ENCODE assay signal across 9 cellular contexts in genomic region chr7:143284591-143285453, GRCh38. TPM values are rescaled to one million over a fixed set of nuclear protein-coding genes. Genes with fewer than 3 reads are reported as not detected.
DNase-seq lines count a peak whose midpoint lies in the region; ATAC-seq, FAIRE-seq and TF ChIP-seq lines count a peak whose summit lies in the region.
"Had no signal": no experiment of that assay in that cellular context is flagged by ENCODE, and none has a peak within 500 bp of the region (broad histone marks: within the 10 kb centered on the region; RNA-seq: fewer than 3 reads in every experiment).

Gene TMEM139 (plus strand): TSS chr7:143284958. CDS start chr7:143285958, 1,000 bp downstream.

- no peak within 1 kb of the TSS for H4K91ac ChIP-seq in H9 (ENCODE audit: insufficient read length, low read depth, low read length)

- H3K27me3 Mint-ChIP-seq in H9 (ENCODE audit: low read depth) = peaks cover 48% of the 10 kb centered on the region
- H3K27me3 Mint-ChIP-seq: natural killer cell treated with Interleukin-12 subunit alpha and Interleukin-12 subunit beta and Interleukin-15 and Interleukin-18, amount 100 ng/mL, for 72 hours had no signal

- H2BK15ac ChIP-seq in H9 (ENCODE audit: low read depth, low read length) = no peak within 1 kb of the TSS

- H3K4me1 Mint-ChIP-seq in H9 = peaks cover 36 to 39% of the 10 kb centered on the region in 2 experiments

- no peak within 1 kb of the TSS for H3T11ph ChIP-seq in H9 (ENCODE audit: low read length)

- peaks cover 10% of the 10 kb centered on the region; the same call in 1 of the 2 replicates for H3K79me2 ChIP-seq in H9 (ENCODE audit: insufficient read depth, low read length)
- peaks cover 38% of the 10 kb centered on the region for H3K79me2 ChIP-seq in PC-9 (ENCODE audit: low read depth)

- H3K27me3 ChIP-seq in H9 (ENCODE audit: insufficient read depth, low read length) (peaks cover 10% of the 10 kb centered on the region; the same call in 1 of the 2 replicates), PC-9 (ENCODE audit: insufficient read depth, low read depth) (no peaks in the 10 kb centered on the region), pancreas (no peaks in the 10 kb centered on the region), esophagus squamous epithelium (no peaks in the 10 kb centered on the region)

- no peak within 1 kb of the TSS for H4K8ac ChIP-seq in H9 (replicated peaks; ENCODE audit: insufficient read length, low read depth, low read length)

- H2AK5ac ChIP-seq in H9 (ENCODE audit: insufficient read length, low read length) = no peak within 1 kb of the TSS

- H3K14ac ChIP-seq in H9 (ENCODE audit: insufficient read depth, low read length) = no peak within 1 kb of the TSS

- H3K9me3 Mint-ChIP-seq in H9 = peaks cover 12 to 14% of the 10 kb centered on the region in 2 experiments
- H3K9me3 Mint-ChIP-seq: natural killer cell treated with Interleukin-12 subunit alpha and Interleukin-12 subunit beta and Interleukin-15 and Interleukin-18, amount 100 ng/mL, for 72 hours had no signal

- H4K20me1 ChIP-seq in H9 (ENCODE audit: control insufficient read depth, insufficient read depth, insufficient read length) (no peaks in the 10 kb centered on the region), PC-9 (ENCODE audit: insufficient read depth) (no peaks in the 10 kb centered on the region)

- FAIRE-seq in pancreas (lab: Jason Lieb, UNC) = no peak

- no peak for TF ChIP-seq CTCF in H9 (conservative IDR thresholded peaks at IDR 0.05)
- no peak for TF ChIP-seq CTCF in PC-9 (conservative IDR thresholded peaks at IDR 0.05)
- TF ChIP-seq CTCF in pancreas (IDR thresholded peaks at IDR 0.05) = no peak
- TF ChIP-seq CTCF in esophagus squamous epithelium (IDR thresholded peaks at IDR 0.05) = no peak

- peak; percentile 88 for DNase-seq in H9
- peak; percentile 70 to 82 for DNase-seq in PC-9
- peak; percentile 40 for DNase-seq in left ventricle myocardium superior
- peak; percentile 73 to 81 (median 76) for DNase-seq in pancreas
- no peak for DNase-seq in amniotic stem cell (lab: John Stamatoyannopoulos, UW)
- DNase-seq in KG1 (lab: John Stamatoyannopoulos, UW) = no peak
- DNase-seq in esophagus squamous epithelium (lab: John Stamatoyannopoulos, UW) = no peak

- peak within 1 kb of the TSS; percentile 46 to 68 for H3K4me3 Mint-ChIP-seq in H9
- H3K4me3 Mint-ChIP-seq: natural killer cell treated with Interleukin-12 subunit alpha and Interleukin-12 subunit beta and Interleukin-15 and Interleukin-18, amount 100 ng/mL, for 72 hours had no signal

- intact Hi-C loops in PC-9 (cut with micrococcal nuclease; ENCODE audit: unreplicated experiment) = loop anchor here (1.0 kb wide), 2 partner anchors 22 to 37 kb away; partner anchors contain the start of gene GSTK1
- intact Hi-C loops in left ventricle myocardium superior (cut with micrococcal nuclease) = no loop called here
- intact Hi-C loops in pancreas (cut with DNase I) = no loop called here
- intact Hi-C loops in esophagus squamous epithelium (cut with DNase I) = no loop called here

- H3K4me1 ChIP-seq in H9 (ENCODE audit: insufficient read depth, low read length) (peaks cover 9% of the 10 kb centered on the region; the same call in 1 of the 2 replicates), PC-9 (replicated peaks; ENCODE audit: insufficient read depth) (peaks cover 62% of the 10 kb centered on the region), pancreas (peaks cover 12 to 17% (median 14%) of the 10 kb centered on the region in 3 donors), esophagus squamous epithelium (peaks cover 14 to 27% (median 21%) of the 10 kb centered on the region in 3 donors)

- no peak within 1 kb of the TSS for H3K4ac ChIP-seq in H9 (ENCODE audit: low read depth, low read length)

- TF ChIP-seq POLR2A in esophagus squamous epithelium (IDR thresholded peaks at IDR 0.05) = no peak

- H2BK5ac ChIP-seq in H9 (ENCODE audit: insufficient read length, low read length) = no peak within 1 kb of the TSS

- H3K36me3 Mint-ChIP-seq in H9 (ENCODE audit: insufficient read depth in 1 of 3, low read depth in 3 of 3) = peaks cover 15 to 20% (median 16%) of the 10 kb centered on the region in 3 experiments

- H2BK20ac ChIP-seq in H9 (ENCODE audit: low read depth, low read length, poor library complexity, severe bottlenecking) = no peak within 1 kb of the TSS

- no peak within 1 kb of the TSS for H3K23ac ChIP-seq in H9 (ENCODE audit: insufficient read length, low read depth, low read length)

- no peaks in the 10 kb centered on the region for H3K79me1 ChIP-seq in H9 (ENCODE audit: insufficient read depth, low read depth, low read length, poor library complexity, severe bottlenecking)

- no peak within 1 kb of the TSS for H2BK12ac ChIP-seq in H9 (ENCODE audit: insufficient read length, low read depth, low read length)

- no peaks in the 10 kb centered on the region for H3K9me2 ChIP-seq in PC-9 (ENCODE audit: insufficient read depth)

- no peak within 1 kb of the TSS for H2AFZ ChIP-seq in H9 (ENCODE audit: low read length)
- H2AFZ ChIP-seq in PC-9 = peak within 1 kb of the TSS; percentile 58

- no peak within 1 kb of the TSS for H3K56ac ChIP-seq in H9 (ENCODE audit: insufficient read length, low read depth, low read length)

- H3F3A ChIP-seq in PC-9 (ENCODE audit: insufficient read depth, low read depth) = peaks cover 48% of the 10 kb centered on the region

- H3K9ac ChIP-seq in H9 (ENCODE audit: extremely low read depth, insufficient read length, low read length) = no peak within 1 kb of the TSS

- POLR2A ChIA-PET in PC-9 (lab: Charles Lee; ENCODE audit: unreplicated experiment) = interaction anchor here (0.6 kb wide), 2 partner anchors 16 to 26 kb away, joined by 3 to 4 read pairs; no protein-coding TSS in a partner anchor

- no peak within 1 kb of the TSS for H3K18ac ChIP-seq in H9 (ENCODE audit: insufficient read length, low read depth, low read length)

- ATAC-seq in left ventricle myocardium superior = peak; percentile 45
- ATAC-seq in pancreas = peak; percentile 60 to 78 (median 73)
- no peak for ATAC-seq in HG03342 (IDR thresholded peaks at IDR 0.05; ENCODE audit: unreplicated experiment)
- ATAC-seq: natural killer cell treated with Interleukin-12 subunit alpha and Interleukin-12 subunit beta and Interleukin-15 and Interleukin-18, amount 100 ng/mL, for 72 hours had no signal

- H4K5ac ChIP-seq in H9 (ENCODE audit: insufficient read length, low read depth, low read length) = no peak within 1 kb of the TSS

- no peak within 1 kb of the TSS for H3K27ac ChIP-seq in H9 (ENCODE audit: insufficient read length, low read depth, low read length)
- peak within 1 kb of the TSS; percentile 90 for H3K27ac ChIP-seq in PC-9
- H3K27ac ChIP-seq in pancreas = peak within 1 kb of the TSS in 3 of 4 donors; percentile 5 to 79 (median 57)
- peak within 1 kb of the TSS in 1 of 4 donors; percentile 9 for H3K27ac ChIP-seq in esophagus squamous epithelium

- no CpG with 5 or more reads among the region's 19 CpGs for WGBS in H9 (ENCODE audit: extremely low coverage, insufficient read length, low lambda C conversion rate)
- WGBS in pancreas, 2 donors = 25 to 27% methylated on average over 19 of the region's 19 CpGs
- WGBS in esophagus squamous epithelium, 2 donors = 65 to 75% methylated on average over 11 to 15 of the region's 19 CpGs

- H2BK120ac ChIP-seq in H9 (ENCODE audit: low read depth, low read length, poor library complexity, severe bottlenecking) = no peak within 1 kb of the TSS

- H3K9me3 ChIP-seq in H9 (ENCODE audit: control insufficient read depth, low read depth, low read length) = peaks cover 10% of the 10 kb centered on the region
- H3K9me3 ChIP-seq in PC-9 (ENCODE audit: insufficient read depth, low read depth) = no peaks in the 10 kb centered on the region; the same call in 1 of the 2 replicates
- H3K9me3 ChIP-seq in pancreas = no peaks in the 10 kb centered on the region
- no peaks in the 10 kb centered on the region for H3K9me3 ChIP-seq in esophagus squamous epithelium

- peak within 1 kb of the TSS; percentile 61 for H3K4me2 ChIP-seq in H9 (ENCODE audit: insufficient read depth, insufficient read length, low read length)
- H3K4me2 ChIP-seq in PC-9 = peak within 1 kb of the TSS; percentile 91

- CTCF ChIA-PET in PC-9 (lab: Charles Lee) = no interaction called here

- no peak within 1 kb of the TSS for H3K27ac Mint-ChIP-seq in H9

- TSS peak; percentile 27 for BruUV-seq in PC-9 (replicated peaks; lab: Mats Ljungman, UMichigan)

- H3K36me3 ChIP-seq in PC-9 (ENCODE audit: low read depth) (peaks cover 19% of the 10 kb centered on the region), pancreas (no peaks in the 10 kb centered on the region), esophagus squamous epithelium (no peaks in the 10 kb centered on the region)

- H3K4me3 ChIP-seq in PC-9 (peak within 1 kb of the TSS; percentile 77), pancreas (peak within 1 kb of the TSS in 2 of 4 donors; percentile 28 to 44), esophagus squamous epithelium (peak within 1 kb of the TSS in 2 of 4 donors; percentile 5 to 8)

- peaks cover 10% of the 10 kb centered on the region for H3K23me2 ChIP-seq in H9 (ENCODE audit: insufficient read length, low read depth, low read length, poor library complexity, severe bottlenecking)

RNA-seq across cellular contexts. Expression of gene TMEM139, which starts in this region (rescaled TPM):
- total RNA-seq in H9 (2021) (0.85 and 1.1 TPM in 2 replicates), PC-9 (2021) (89.7 and 131 TPM in 2 replicates), left ventricle myocardium superior (20.3 TPM), pancreas (10 to 100 TPM in 1 of 6 donors, 1 to 10 TPM in 5; 4.2 to 17.3 (median 6.2) TPM), esophagus squamous epithelium (1 to 10 TPM in 1 of 4 donors, under 1 TPM in 1, not detected in 2; 0.15 to 3.6 TPM)
- 10 to 100 TPM; 13.7 to 14.4 TPM for polyA plus RNA-seq in pancreas
- total RNA-seq: natural killer cell treated with Interleukin-12 subunit alpha and Interleukin-12 subunit beta and Interleukin-15 and Interleukin-18, amount 100 ng/mL, for 72 hours had no signal

Comparison
In these comparisons a context has a peak if more than half of its experiments do, and no peak if none do; other contexts are left out.
1. DNase-seq: peak in H9 (single experiment), PC-9 (2 of 2), left ventricle myocardium superior (single experiment) and pancreas (6 of 6); none in amniotic stem cell (single experiment), KG1 (single experiment) and esophagus squamous epithelium (single experiment).